ENCODE assay signal across 29 cellular contexts in the genomic region with DNA sequence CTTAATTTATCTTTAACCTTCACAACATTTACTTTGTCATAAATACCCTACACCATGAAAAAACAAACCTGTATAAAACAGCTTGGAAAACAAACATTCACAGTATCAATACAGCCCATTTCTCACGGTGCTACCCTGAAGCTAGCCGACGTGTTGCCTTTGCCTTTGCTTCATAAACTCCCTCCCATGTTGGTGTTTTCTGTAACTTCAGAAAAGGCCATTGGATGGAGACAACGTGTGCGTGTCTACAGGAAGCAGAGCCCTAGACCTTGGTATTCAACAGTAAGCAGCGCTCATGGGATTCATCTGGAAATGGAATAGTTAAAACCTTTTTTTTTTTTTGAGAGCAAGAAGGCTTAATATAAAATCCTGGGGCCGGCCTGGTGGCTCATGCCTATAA.
"Had no signal": no experiment of that assay in that cellular context is flagged by ENCODE, and none has a peak within 500 bp of the region (broad histone marks: within the 10 kb centered on the region; RNA-seq: fewer than 3 reads in every experiment).

No MANE protein-coding gene starts in this region.

- H3K27ac Mint-ChIP-seq: activated CD4-positive, alpha-beta memory T cell treated with anti-CD3 and anti-CD28 coated beads for 36 hours; activated CD4-positive, alpha-beta T cell treated with anti-CD3 and anti-CD28 coated beads, Interleukin-2, amount 10 ng/mL, durations not matched to agents 24 days and 14 days; activated naive CD4-positive, alpha-beta T cell treated with anti-CD3 and anti-CD28 coated beads for 36 hours; activated naive CD8-positive, alpha-beta T cell; activated T-helper 17 cell treated with anti-CD3 and anti-CD28 coated beads, Interleukin-2, amount 50 U/mL, for 72 hours had no signal

- ATAC-seq: activated T-helper 17 cell treated with anti-CD3 and anti-CD28 coated beads, Interleukin-2, amount 50 U/mL, for 72 hours; PC-3; SK-N-SH treated with all-trans-retinoic acid at 6 μM for 48 hours had no signal

- DNase-seq: activated CD4-positive, alpha-beta memory T cell treated with anti-CD3 and anti-CD28 coated beads for 36 hours; activated CD4-positive, alpha-beta T cell treated with anti-CD3 and anti-CD28 coated beads, Interleukin-2, amount 10 ng/mL, durations not matched to agents 24 days and 14 days; activated CD4-positive, CD25-positive, alpha-beta regulatory T cell treated with anti-CD3 and anti-CD28 coated beads, Interleukin-2, amount 50 U/mL, for 72 hours; activated CD8-positive, alpha-beta memory T cell treated with anti-CD3 and anti-CD28 coated beads for 24 hours; activated gamma-delta T cell; activated naive CD4-positive, alpha-beta T cell treated with anti-CD3 and anti-CD28 coated beads for 36 hours; activated T-cell treated with anti-CD3 and anti-CD28 coated beads, Interleukin-2, amount 50 U/mL, for 48 hours; amygdala; brain microvascular endothelial cell; MV-4-11; NCI-H1092 treated with DMSO at 0.1 percent for 48 hours; NCI-H1436; NCI-H1694 treated with DMSO at 0.1 percent for 48 hours; NCI-H2081; NCI-H2171 treated with DMSO at 0.1 percent for 48 hours; NCI-H226; NCI-H69; NK-92 treated with Interleukin-12 subunit alpha and Interleukin-12 subunit beta, amount 100 ng/mL, for 24 hours; PC-3; SHP77; SW 1271 had no signal

- H3K36me3 ChIP-seq: brain microvascular endothelial cell, cardiac muscle cell had no signal

- FAIRE-seq: astrocyte, RCC 7860 had no signal

- H3K27me3 Mint-ChIP-seq: activated CD4-positive, alpha-beta memory T cell treated with anti-CD3 and anti-CD28 coated beads for 36 hours; activated CD4-positive, alpha-beta T cell treated with anti-CD3 and anti-CD28 coated beads, Interleukin-2, amount 10 ng/mL, durations not matched to agents 24 days and 14 days; activated naive CD8-positive, alpha-beta T cell; activated T-helper 17 cell treated with anti-CD3 and anti-CD28 coated beads, Interleukin-2, amount 50 U/mL, for 72 hours had no signal

- H3K9me3 Mint-ChIP-seq: activated CD4-positive, alpha-beta memory T cell treated with anti-CD3 and anti-CD28 coated beads for 36 hours; activated CD4-positive, alpha-beta T cell treated with anti-CD3 and anti-CD28 coated beads, Interleukin-2, amount 10 ng/mL, durations not matched to agents 24 days and 14 days; activated naive CD4-positive, alpha-beta T cell treated with anti-CD3 and anti-CD28 coated beads for 36 hours; activated T-helper 17 cell treated with anti-CD3 and anti-CD28 coated beads, Interleukin-2, amount 50 U/mL, for 72 hours; WTC11 had no signal

- H3K4me1 ChIP-seq: SJSA1 had no signal

- H3K4me1 Mint-ChIP-seq: activated T-helper 17 cell treated with anti-CD3 and anti-CD28 coated beads, Interleukin-2, amount 50 U/mL, for 72 hours had no signal

- H3K36me3 Mint-ChIP-seq: activated CD4-positive, alpha-beta memory T cell treated with anti-CD3 and anti-CD28 coated beads for 36 hours had no signal

- H3K4me3 Mint-ChIP-seq: activated CD4-positive, alpha-beta memory T cell treated with anti-CD3 and anti-CD28 coated beads for 36 hours; activated CD4-positive, alpha-beta T cell treated with anti-CD3 and anti-CD28 coated beads, Interleukin-2, amount 10 ng/mL, durations not matched to agents 24 days and 14 days; activated naive CD4-positive, alpha-beta T cell treated with anti-CD3 and anti-CD28 coated beads for 36 hours; activated naive CD8-positive, alpha-beta T cell; activated T-helper 17 cell treated with anti-CD3 and anti-CD28 coated beads, Interleukin-2, amount 50 U/mL, for 72 hours; WTC11 had no signal

- H3K27me3 ChIP-seq: brain microvascular endothelial cell, cardiac muscle cell, SJSA1 had no signal

- H3K4me3 ChIP-seq: cardiac muscle cell, SJSA1 had no signal

- H3K27ac ChIP-seq: brain microvascular endothelial cell, cardiac muscle cell, SJSA1 had no signal

- H3K9me3 ChIP-seq: SJSA1 had no signal
